In the genomic region with DNA sequence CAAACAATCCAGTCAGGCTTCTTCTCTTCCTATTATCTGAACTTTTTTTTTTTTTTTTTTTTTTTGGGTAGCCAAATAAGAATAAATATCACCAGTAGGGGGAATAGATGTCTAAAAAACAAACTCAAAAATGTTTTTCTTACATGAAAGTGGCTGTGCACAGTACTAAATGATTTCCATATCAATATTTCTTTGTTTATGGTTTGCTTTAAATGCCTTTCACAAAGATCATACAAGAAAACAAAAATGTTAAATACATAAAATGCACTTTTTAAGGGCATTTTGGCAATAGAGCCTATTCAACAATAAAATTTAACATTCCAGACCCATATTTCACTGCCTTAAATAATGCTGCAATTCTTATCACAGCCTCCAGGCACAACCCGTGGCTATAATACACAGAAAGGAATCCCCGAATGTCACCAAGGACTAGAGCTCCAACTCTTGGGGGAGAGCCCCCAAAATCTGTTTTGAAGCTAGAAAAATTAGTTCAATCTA, we compare ENCODE assay signal across 11 cellular contexts.
DNase-seq lines count a peak whose midpoint lies in the region; ATAC-seq and TF ChIP-seq lines count a peak whose summit lies in the region.
"Had no signal": no experiment of that assay in that cellular context is flagged by ENCODE, and none has a peak within 500 bp of the region (broad histone marks: within the 10 kb centered on the region; RNA-seq: fewer than 3 reads in every experiment).

No MANE protein-coding gene starts in this region.

- no peaks in the 10 kb centered on the region for H3K27me3 ChIP-seq in BE2C

- TF ChIP-seq CTCF in BE2C (IDR thresholded peaks at IDR 0.05; ENCODE audit: low read depth, low read length) (peak; percentile 46), WI38 (IDR thresholded peaks at IDR 0.05; ENCODE audit: low read depth, low read length) (0 out of 2 replicates have a peak, but pooled peaks have one; percentile 0), GM20000 (IDR thresholded peaks at IDR 0.05; ENCODE audit: extremely low read depth, missing control alignments) (no peak)

- ATAC-seq in GM18517 (IDR thresholded peaks at IDR 0.05; ENCODE audit: unreplicated experiment): no peak

- DNase-seq in BE2C (no peak), HS-5 (ENCODE audit: low read depth) (peak; percentile 20), medulla oblongata (ENCODE audit: extremely low spot score) (peak; percentile 33), GM20000 (ENCODE audit: low spot score) (no peak), Ammon's horn (ENCODE audit: low spot score) (no peak)
- DNase-seq in stimulated activated CD8-positive, alpha-beta memory T cell treated with anti-CD3 and anti-CD28 coated beads, Interleukin-4, amount 100 ng/mL, for 48 hours: no peak
- DNase-seq: activated CD4-positive, alpha-beta T cell treated with anti-CD3 and anti-CD28 coated beads for 1 hour; NCI-H2081; stimulated activated CD4-positive, alpha-beta T cell treated with anti-CD3 and anti-CD28 coated beads, Interleukin-4, amount 100 ng/mL, for 4 hours had no signal

- H3K4me3 ChIP-seq in BE2C (ENCODE audit: low read depth, low read length) (no peak overlapping the region), WI38 (ENCODE audit: low read depth, low read length) (no peak overlapping the region)

- no peaks in the 10 kb centered on the region; the same call in 1 of the 2 replicates for H3K4me1 ChIP-seq in BE2C

- H3K36me3 ChIP-seq in BE2C: no peaks in the 10 kb centered on the region

- no peaks in the 10 kb centered on the region for H3K9me3 ChIP-seq in BE2C

Comparison
In these comparisons a context has a peak if more than half of its experiments do, and no peak if none do; other contexts are left out.
1. DNase-seq: peak in HS-5 (single experiment) and medulla oblongata (single experiment); none in BE2C (single experiment), GM20000 (single experiment), Ammon's horn (single experiment) and stimulated activated CD8-positive, alpha-beta memory T cell treated with anti-CD3 and anti-CD28 coated beads, Interleukin-4, amount 100 ng/mL, for 48 hours (single experiment).